ENCODE assay signal across 8 cellular contexts in genomic region chr12:120580787-120581723, GRCh38. TPM values are rescaled to one million over a fixed set of nuclear protein-coding genes. Genes with fewer than 3 reads are reported as not detected.
DNase-seq lines count a peak whose midpoint lies in the region; ATAC-seq, FAIRE-seq and TF ChIP-seq lines count a peak whose summit lies in the region.

TSS of gene POP5 (minus strand) at chr12:120581402. CDS start at chr12:120581362, 40 bp downstream.

- peaks cover 0 to 14% of the 10 kb centered on the region in 2 donors for H3K4me1 ChIP-seq in kidney (ENCODE audit: control insufficient read depth in 1 of 2, insufficient read depth in 1 of 2, low read depth in 1 of 2, low read length in 2 of 2)

- peak within 1 kb of the TSS; percentile 98 for H3K4me3 Mint-ChIP-seq in chondrocyte (ENCODE audit: unreplicated experiment)

- TF ChIP-seq CTCF in chondrocyte (IDR thresholded peaks at IDR 0.05), result peak; percentile 8
- no peak for TF ChIP-seq CTCF in kidney (IDR thresholded peaks at IDR 0.05; ENCODE audit: borderline replicate concordance, extremely low read depth, insufficient read depth)

- DNase-seq in AML-193 (lab: John Stamatoyannopoulos, UW) (peak; percentile 97 to 98), NCI-H510A treated with DMSO at 0.1 percent for 48 hours (lab: John Stamatoyannopoulos, UW) (peak; percentile 100), chondrocyte (ENCODE audit: low spot score) (peak; percentile 96), kidney (peak; percentile 97)
- DNase-seq in activated CD4-positive, alpha-beta T cell treated with anti-CD3 and anti-CD28 coated beads for 24 hours (ENCODE audit: low read depth in 2 of 2), result peak; percentile 90
- peak; percentile 97 for DNase-seq in stimulated activated CD4-positive, alpha-beta T cell treated with anti-CD3 and anti-CD28 coated beads, Interleukin-15, amount 100 ng/mL, for 24 hours

- peaks cover 25 to 34% of the 10 kb centered on the region in 2 donors for H3K36me3 ChIP-seq in kidney (ENCODE audit: control insufficient read depth in 1 of 2, insufficient read depth in 2 of 2, low read length in 2 of 2)

- peaks cover 32% of the 10 kb centered on the region for H3K4me1 Mint-ChIP-seq in chondrocyte (ENCODE audit: low read depth)

- FAIRE-seq in kidney (lab: Jason Lieb, UNC), result peak; percentile 87

- intact Hi-C loops in kidney (cut with DNase I), result loop anchor here (10.0 kb wide), 1 partner anchor 134 kb away; the partner anchor contains the start of gene UNC119B

- peak within 1 kb of the TSS; percentile 80 to 89 for H3K4me3 ChIP-seq in kidney (ENCODE audit: low read length in 2 of 2)

- peak within 1 kb of the TSS; percentile 72 to 76 for H3K9ac ChIP-seq in kidney (ENCODE audit: low read length in 2 of 2)

- H3K27ac ChIP-seq in kidney (ENCODE audit: low read depth in 2 of 2, low read length in 2 of 2), result peak within 1 kb of the TSS; percentile 8 to 61

- peaks cover 18% of the 10 kb centered on the region for H3K36me3 Mint-ChIP-seq in chondrocyte (ENCODE audit: low read depth)

- H3K9me3 Mint-ChIP-seq in chondrocyte (ENCODE audit: low read depth), result no peaks in the 10 kb centered on the region

- peaks cover 1% of the 10 kb centered on the region for H3K27me3 Mint-ChIP-seq in chondrocyte (ENCODE audit: low read depth)

- no peaks in the 10 kb centered on the region for H3K9me3 ChIP-seq in kidney (ENCODE audit: control insufficient read depth in 1 of 2, low read length in 2 of 2)

- peak; percentile 89 for ATAC-seq in HG03439 (IDR thresholded peaks at IDR 0.05; ENCODE audit: unreplicated experiment)

- H3K27ac Mint-ChIP-seq in chondrocyte (ENCODE audit: unreplicated experiment), result peak within 1 kb of the TSS; percentile 91

- TF ChIP-seq POLR2A in GM19193 (IDR thresholded peaks at IDR 0.05; ENCODE audit: extremely low read depth, insufficient read depth, insufficient read length), result peak; percentile 96

RNA-seq across cellular contexts. Expression of gene POP5, which starts in this region (rescaled TPM):
- 25.1 to 59.8 TPM (median 27.8 TPM) in 3 replicates for total RNA-seq in chondrocyte
- 50.0 TPM for total RNA-seq in kidney
- 111 TPM for polyA plus RNA-seq in kidney (ENCODE audit: insufficient read depth, low read depth, low replicate concordance)

Comparison
In these comparisons a context has a peak if more than half of its experiments do, and no peak if none do; other contexts are left out.
1. Peak in every context shown above with its lines: DNase-seq, ATAC-seq, H3K4me3 ChIP-seq and H3K27ac ChIP-seq.